1 cellular context compared by ENCODE assay signal in the genomic region with DNA sequence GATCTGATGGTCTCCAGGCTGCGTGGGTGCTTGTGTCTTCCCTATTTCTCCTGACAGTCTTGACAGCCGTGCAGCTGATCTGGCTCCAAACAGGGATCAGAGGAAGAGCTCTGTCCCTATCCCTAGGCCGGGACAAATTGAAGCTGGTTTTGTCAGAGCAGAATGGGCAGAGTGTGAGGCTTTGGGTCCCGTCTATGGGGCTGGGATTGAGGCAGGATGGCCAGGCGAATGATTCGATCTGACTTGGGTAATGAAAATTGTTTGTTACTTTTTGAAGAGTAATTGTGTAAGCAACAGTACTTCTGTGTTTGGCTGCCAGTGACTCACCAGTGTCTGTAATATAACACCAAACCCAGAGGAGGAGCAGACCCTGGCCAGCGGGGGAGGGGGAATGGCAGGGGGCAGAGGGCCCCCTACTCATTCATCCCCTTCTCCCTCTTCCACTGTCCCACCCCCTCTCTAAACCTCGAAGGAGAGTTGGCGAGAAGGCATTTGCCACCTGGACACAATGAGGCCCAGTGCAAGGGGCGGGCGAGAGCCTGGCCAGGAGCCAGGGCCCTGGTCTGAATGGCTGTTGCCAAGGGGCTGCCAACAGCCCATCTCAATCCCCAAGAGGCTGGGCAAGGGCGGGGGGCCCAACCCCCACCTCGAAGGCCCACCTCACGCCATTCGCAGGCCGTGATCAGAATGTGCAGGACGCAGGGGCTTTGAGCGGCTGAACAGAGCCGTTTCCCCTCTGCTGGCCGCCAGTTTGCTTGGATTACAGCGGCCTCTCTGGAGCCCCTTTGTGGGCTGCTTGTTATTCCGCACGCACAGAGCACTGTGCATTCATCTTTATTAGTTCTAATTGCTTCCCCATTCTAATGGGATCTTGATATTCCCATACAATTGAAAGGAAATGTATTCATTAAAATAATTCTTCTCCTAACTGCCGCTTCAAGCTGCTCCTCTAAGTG.
A peak's percentile ranks its signal among the peaks of the same experiment; 100 is the strongest.
TF ChIP-seq lines count a peak whose summit lies in the region.

No MANE protein-coding gene starts in this region.

TF ChIP-seq in HepG2, 621 proteins besides CTCF, POLR2A, EP300 and RAD21:
- TF ChIP-seq, protein P1, sequence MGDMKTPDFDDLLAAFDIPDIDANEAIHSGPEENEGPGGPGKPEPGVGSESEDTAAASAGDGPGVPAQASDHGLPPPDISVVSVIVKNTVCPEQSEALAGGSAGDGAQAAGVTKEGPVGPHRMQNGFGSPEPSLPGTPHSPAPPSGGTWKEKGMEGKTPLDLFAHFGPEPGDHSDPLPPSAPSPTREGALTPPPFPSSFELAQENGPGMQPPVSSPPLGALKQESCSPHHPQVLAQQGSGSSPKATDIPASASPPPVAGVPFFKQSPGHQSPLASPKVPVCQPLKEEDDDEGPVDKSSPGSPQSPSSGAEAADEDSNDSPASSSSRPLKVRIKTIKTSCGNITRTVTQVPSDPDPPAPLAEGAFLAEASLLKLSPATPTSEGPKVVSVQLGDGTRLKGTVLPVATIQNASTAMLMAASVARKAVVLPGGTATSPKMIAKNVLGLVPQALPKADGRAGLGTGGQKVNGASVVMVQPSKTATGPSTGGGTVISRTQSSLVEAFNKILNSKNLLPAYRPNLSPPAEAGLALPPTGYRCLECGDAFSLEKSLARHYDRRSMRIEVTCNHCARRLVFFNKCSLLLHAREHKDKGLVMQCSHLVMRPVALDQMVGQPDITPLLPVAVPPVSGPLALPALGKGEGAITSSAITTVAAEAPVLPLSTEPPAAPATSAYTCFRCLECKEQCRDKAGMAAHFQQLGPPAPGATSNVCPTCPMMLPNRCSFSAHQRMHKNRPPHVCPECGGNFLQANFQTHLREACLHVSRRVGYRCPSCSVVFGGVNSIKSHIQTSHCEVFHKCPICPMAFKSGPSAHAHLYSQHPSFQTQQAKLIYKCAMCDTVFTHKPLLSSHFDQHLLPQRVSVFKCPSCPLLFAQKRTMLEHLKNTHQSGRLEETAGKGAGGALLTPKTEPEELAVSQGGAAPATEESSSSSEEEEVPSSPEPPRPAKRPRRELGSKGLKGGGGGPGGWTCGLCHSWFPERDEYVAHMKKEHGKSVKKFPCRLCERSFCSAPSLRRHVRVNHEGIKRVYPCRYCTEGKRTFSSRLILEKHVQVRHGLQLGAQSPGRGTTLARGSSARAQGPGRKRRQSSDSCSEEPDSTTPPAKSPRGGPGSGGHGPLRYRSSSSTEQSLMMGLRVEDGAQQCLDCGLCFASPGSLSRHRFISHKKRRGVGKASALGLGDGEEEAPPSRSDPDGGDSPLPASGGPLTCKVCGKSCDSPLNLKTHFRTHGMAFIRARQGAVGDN (CRISPR knock-in tag; IDR thresholded peaks at IDR 0.05) = 0 out of 2 replicates have a peak, but pooled peaks have one; percentile 22
- TF ChIP-seq, protein P2, sequence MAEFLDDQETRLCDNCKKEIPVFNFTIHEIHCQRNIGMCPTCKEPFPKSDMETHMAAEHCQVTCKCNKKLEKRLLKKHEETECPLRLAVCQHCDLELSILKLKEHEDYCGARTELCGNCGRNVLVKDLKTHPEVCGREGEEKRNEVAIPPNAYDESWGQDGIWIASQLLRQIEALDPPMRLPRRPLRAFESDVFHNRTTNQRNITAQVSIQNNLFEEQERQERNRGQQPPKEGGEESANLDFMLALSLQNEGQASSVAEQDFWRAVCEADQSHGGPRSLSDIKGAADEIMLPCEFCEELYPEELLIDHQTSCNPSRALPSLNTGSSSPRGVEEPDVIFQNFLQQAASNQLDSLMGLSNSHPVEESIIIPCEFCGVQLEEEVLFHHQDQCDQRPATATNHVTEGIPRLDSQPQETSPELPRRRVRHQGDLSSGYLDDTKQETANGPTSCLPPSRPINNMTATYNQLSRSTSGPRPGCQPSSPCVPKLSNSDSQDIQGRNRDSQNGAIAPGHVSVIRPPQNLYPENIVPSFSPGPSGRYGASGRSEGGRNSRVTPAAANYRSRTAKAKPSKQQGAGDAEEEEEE (CRISPR knock-in tag; IDR thresholded peaks at IDR 0.05; ENCODE audit: borderline replicate concordance) = no peak
- 0 out of 2 replicates have a peak, but pooled peaks have one; percentile 43 for TF ChIP-seq SIX4 (CRISPR knock-in tag; IDR thresholded peaks at IDR 0.05)
- TF ChIP-seq ZNF30 (CRISPR knock-in tag; IDR thresholded peaks at IDR 0.05) = no peak
- TF ChIP-seq FOSL2 (CRISPR knock-in tag; IDR thresholded peaks at IDR 0.05) = peak; percentile 79
- TF ChIP-seq ZSCAN21 (CRISPR knock-in tag; IDR thresholded peaks at IDR 0.05; ENCODE audit: borderline replicate concordance) = no peak
- TF ChIP-seq, protein P3, sequence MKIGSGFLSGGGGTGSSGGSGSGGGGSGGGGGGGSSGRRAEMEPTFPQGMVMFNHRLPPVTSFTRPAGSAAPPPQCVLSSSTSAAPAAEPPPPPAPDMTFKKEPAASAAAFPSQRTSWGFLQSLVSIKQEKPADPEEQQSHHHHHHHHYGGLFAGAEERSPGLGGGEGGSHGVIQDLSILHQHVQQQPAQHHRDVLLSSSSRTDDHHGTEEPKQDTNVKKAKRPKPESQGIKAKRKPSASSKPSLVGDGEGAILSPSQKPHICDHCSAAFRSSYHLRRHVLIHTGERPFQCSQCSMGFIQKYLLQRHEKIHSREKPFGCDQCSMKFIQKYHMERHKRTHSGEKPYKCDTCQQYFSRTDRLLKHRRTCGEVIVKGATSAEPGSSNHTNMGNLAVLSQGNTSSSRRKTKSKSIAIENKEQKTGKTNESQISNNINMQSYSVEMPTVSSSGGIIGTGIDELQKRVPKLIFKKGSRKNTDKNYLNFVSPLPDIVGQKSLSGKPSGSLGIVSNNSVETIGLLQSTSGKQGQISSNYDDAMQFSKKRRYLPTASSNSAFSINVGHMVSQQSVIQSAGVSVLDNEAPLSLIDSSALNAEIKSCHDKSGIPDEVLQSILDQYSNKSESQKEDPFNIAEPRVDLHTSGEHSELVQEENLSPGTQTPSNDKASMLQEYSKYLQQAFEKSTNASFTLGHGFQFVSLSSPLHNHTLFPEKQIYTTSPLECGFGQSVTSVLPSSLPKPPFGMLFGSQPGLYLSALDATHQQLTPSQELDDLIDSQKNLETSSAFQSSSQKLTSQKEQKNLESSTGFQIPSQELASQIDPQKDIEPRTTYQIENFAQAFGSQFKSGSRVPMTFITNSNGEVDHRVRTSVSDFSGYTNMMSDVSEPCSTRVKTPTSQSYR (CRISPR knock-in tag; IDR thresholded peaks at IDR 0.05; ENCODE audit: borderline replicate concordance) = peak; percentile 76
- TF ChIP-seq SIX1 (CRISPR knock-in tag; IDR thresholded peaks at IDR 0.05; ENCODE audit: borderline replicate concordance) = 0 out of 2 replicates have a peak, but pooled peaks have one; percentile 42
- no peak for TF ChIP-seq ELF1 (CRISPR knock-in tag; IDR thresholded peaks at IDR 0.05)
- 0 out of 2 replicates have a peak, but pooled peaks have one; percentile 20 for TF ChIP-seq GATAD2A (CRISPR knock-in tag; IDR thresholded peaks at IDR 0.05)
